Comparison of ENCODE assay signal across 1 cellular context in the genomic region with DNA sequence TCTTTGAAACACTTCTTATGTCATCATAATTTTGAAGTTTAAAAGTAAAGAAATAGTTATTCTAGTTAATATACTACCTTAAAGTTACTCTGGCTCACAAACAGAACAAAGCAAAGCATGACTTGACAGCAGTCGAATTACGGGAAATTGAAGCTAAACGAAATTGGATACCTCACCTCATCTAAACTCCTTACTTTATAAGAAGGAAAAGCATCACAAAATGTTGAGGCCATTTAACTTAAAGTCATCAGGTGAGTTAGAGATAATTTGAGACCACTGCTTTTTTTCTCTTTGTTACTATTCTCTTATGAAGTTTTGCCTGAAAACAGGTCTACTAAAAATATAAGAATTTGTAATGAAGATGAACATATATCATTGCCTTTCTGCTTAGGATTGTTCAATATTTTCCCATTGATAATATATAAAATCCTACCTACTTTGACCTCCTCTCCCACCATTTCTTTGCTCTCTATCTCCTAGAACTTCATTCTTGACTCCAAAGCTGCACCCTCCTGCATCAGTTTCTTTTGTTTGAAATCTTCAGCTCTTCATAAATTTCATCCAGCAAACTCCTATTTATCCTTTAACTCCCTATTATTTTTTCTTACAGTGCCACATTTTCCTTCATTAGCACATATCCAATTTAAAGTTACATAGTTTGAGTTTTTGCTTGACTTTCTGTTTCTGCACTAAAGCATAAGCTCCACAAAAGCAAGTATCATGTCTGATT.
TF ChIP-seq lines count a peak whose summit lies in the region.

No MANE protein-coding gene starts in this region.

TF ChIP-seq in GM23338, 12 proteins besides CTCF, POLR2A, EP300 and RAD21 (continued from another document):
- no peak for TF ChIP-seq ZNF462 (CRISPR knock-in tag; IDR thresholded peaks at IDR 0.05)
